ENCODE assay signal across 8 cellular contexts in genomic region chr17:5111402-5112204, GRCh38. TPM values are rescaled to one million over a fixed set of nuclear protein-coding genes. Genes with fewer than 3 reads are reported as not detected.
A peak's percentile ranks its signal among the peaks of the same experiment; 100 is the strongest.
DNase-seq lines count a peak whose midpoint lies in the region; ATAC-seq and TF ChIP-seq lines count a peak whose summit lies in the region.

TSS of gene ZNF232 (minus strand) at chr17:5111878. CDS start at chr17:5111822, 56 bp downstream.

- peaks cover 27% of the 10 kb centered on the region for H3K4me1 Mint-ChIP-seq in activated CD4-positive, alpha-beta T cell treated with anti-CD3 and anti-CD28 coated beads for 36 hours

- peak within 1 kb of the TSS; percentile 83 for H3K4me3 Mint-ChIP-seq in activated CD4-positive, alpha-beta T cell treated with anti-CD3 and anti-CD28 coated beads for 36 hours

- H3K9me3 Mint-ChIP-seq in activated CD4-positive, alpha-beta T cell treated with anti-CD3 and anti-CD28 coated beads for 36 hours (ENCODE audit: low read depth), result peaks cover 1% of the 10 kb centered on the region

- peak within 1 kb of the TSS; percentile 73 for H3K4me3 ChIP-seq in choroid plexus epithelial cell (ENCODE audit: low read depth, low read length)

- peak; percentile 98 for DNase-seq in AG08396 (ENCODE audit: low spot score)
- peak; percentile 97 for DNase-seq in NCI-H510A (lab: John Stamatoyannopoulos, UW)
- peak; percentile 97 for DNase-seq in activated CD4-positive, alpha-beta T cell treated with anti-CD3 and anti-CD28 coated beads for 36 hours
- peak; percentile 93 for DNase-seq in choroid plexus epithelial cell (ENCODE audit: low read depth)
- peak; percentile 78 for DNase-seq in kidney glomerular epithelial cell (lab: John Stamatoyannopoulos, UW)
- peak; percentile 89 to 92 for DNase-seq in stimulated activated CD4-positive, alpha-beta T cell treated with anti-CD3 and anti-CD28 coated beads, Interleukin-15, amount 100 ng/mL, for 48 hours (ENCODE audit: low read depth in 2 of 2)

- peaks cover 65% of the 10 kb centered on the region for H3K36me3 Mint-ChIP-seq in activated CD4-positive, alpha-beta T cell treated with anti-CD3 and anti-CD28 coated beads for 36 hours (ENCODE audit: low read depth)

- intact Hi-C loops in activated CD4-positive, alpha-beta T cell treated with anti-CD3 and anti-CD28 coated beads for 36 hours (cut with DNase I, micrococcal nuclease), result loop anchor here (1.0 to 5.0 kb wide), 12 partner anchors 33 to 380 kb away; partner anchors contain the start of genes ZFP3 (in 2 of the 2), DERL2 (in 1 of the 2), DHX33 (in 1 of the 2) and INCA1 (in 1 of the 2)

- peak; percentile 78 for ATAC-seq in GM19025 (IDR thresholded peaks at IDR 0.05; ENCODE audit: low read depth, unreplicated experiment)
- ATAC-seq in HG03378 (IDR thresholded peaks at IDR 0.05; ENCODE audit: unreplicated experiment), result peak; percentile 86
- peak; percentile 93 for ATAC-seq in activated CD4-positive, alpha-beta T cell treated with anti-CD3 and anti-CD28 coated beads for 36 hours

- POLR2A ChIA-PET in activated CD4-positive, alpha-beta T cell treated with anti-CD3 and anti-CD28 coated beads for 36 hours (lab: Charles Lee), result no interaction called here

- TF ChIP-seq CTCF in choroid plexus epithelial cell (conservative IDR thresholded peaks at IDR 0.05; ENCODE audit: low read depth, low read length), result no peak

- peak within 1 kb of the TSS; percentile 73 for H3K27ac Mint-ChIP-seq in activated CD4-positive, alpha-beta T cell treated with anti-CD3 and anti-CD28 coated beads for 36 hours

- CTCF ChIA-PET in activated CD4-positive, alpha-beta T cell treated with anti-CD3 and anti-CD28 coated beads for 36 hours (lab: Charles Lee), result interaction anchor here (0.6 to 1.7 kb wide), 8 partner anchors 10 to 320 kb away, joined by 3 to 7 read pairs (median 3); partner anchors contain the start of gene ZFP3

- peaks cover 10% of the 10 kb centered on the region for H3K27me3 Mint-ChIP-seq in activated CD4-positive, alpha-beta T cell treated with anti-CD3 and anti-CD28 coated beads for 36 hours

RNA-seq across cellular contexts. Expression of gene ZNF232, which starts in this region (rescaled TPM):
- 10 to 100 TPM; 16.1 to 16.2 TPM for total RNA-seq in activated CD4-positive, alpha-beta T cell treated with anti-CD3 and anti-CD28 coated beads for 36 hours

Comparison
In these comparisons a context has a peak if more than half of its experiments do, and no peak if none do; other contexts are left out.
1. Peak in every context shown above with its lines: DNase-seq, ATAC-seq and H3K4me3 ChIP-seq.